In the genomic region with DNA sequence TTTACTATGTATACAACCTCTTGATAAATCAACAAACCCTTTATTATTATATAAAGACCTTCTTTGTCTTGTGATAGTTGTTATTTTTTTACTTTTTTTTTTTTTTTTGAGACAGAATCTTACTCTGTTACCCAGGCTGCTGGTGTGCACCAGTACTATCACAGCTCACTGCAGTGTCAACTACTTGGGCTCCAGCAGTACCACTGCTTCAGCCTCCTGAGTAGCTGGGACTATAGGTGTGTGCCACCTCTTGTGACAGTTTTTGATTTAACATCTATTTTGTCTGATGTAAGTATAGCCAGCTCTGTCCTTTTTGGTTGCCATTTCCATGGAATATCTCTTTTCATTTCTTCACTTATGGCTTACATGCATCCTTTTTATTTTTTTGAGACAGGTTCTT, we compare ENCODE assay signal across 23 cellular contexts.
"Had no signal": no experiment of that assay in that cellular context is flagged by ENCODE, and none has a peak within 500 bp of the region (broad histone marks: within the 10 kb centered on the region; RNA-seq: fewer than 3 reads in every experiment).

No MANE protein-coding gene starts in this region.

- H3K4me3 Mint-ChIP-seq: endodermal cell; stimulated activated naive B cell treated with anti-CD40 and anti-IgM and Interleukin-4, amounts not matched to agents 10 μg/mL and 1 μg/mL and 100 μg/mL, for 72 hours had no signal

- H3K27ac Mint-ChIP-seq: endodermal cell had no signal

- H3K4me1 Mint-ChIP-seq: endodermal cell had no signal

- H3K27ac ChIP-seq: colonic mucosa, hepatocyte, neutrophil, sigmoid colon, skin epidermis, stomach, thoracic aorta, transverse colon had no signal

- ATAC-seq: left colon; left ventricle myocardium superior; stimulated activated naive B cell treated with anti-CD40 and anti-IgM and Interleukin-4, amounts not matched to agents 10 μg/mL and 1 μg/mL and 100 μg/mL, for 72 hours had no signal

- H3K4me1 ChIP-seq: colonic mucosa had no signal

- H3K36me3 ChIP-seq: colonic mucosa, neutrophil, thoracic aorta had no signal

- DNase-seq: colonic mucosa; dermis blood vessel endothelial cell; endodermal cell; erythroblast; foreskin melanocyte; head of caudate nucleus; left colon; left ventricle myocardium superior; mesendoderm; naive B cell; posterior cingulate gyrus; sigmoid colon; stimulated activated CD4-positive, alpha-beta T cell treated with anti-CD3 and anti-CD28 coated beads, Interleukin-2, amount 100 ng/mL, for 24 hours; stimulated activated CD4-positive, alpha-beta T cell treated with anti-CD3 and anti-CD28 coated beads, Interleukin-4, amount 100 ng/mL, for 4 hours; stimulated activated naive B cell treated with anti-CD40 and anti-IgM and Interleukin-4, amounts not matched to agents 10 μg/mL and 1 μg/mL and 100 μg/mL, for 72 hours; stomach; substantia nigra; transverse colon had no signal

- H3K27me3 ChIP-seq: colonic mucosa, hepatocyte, neutrophil, sigmoid colon, stomach, transverse colon had no signal

- H3K4me3 ChIP-seq: colonic mucosa, hepatocyte, lung, sigmoid colon, skin epidermis, stomach, thoracic aorta, transverse colon had no signal

- H3K9me3 ChIP-seq: colonic mucosa, neutrophil had no signal

- H3K27me3 Mint-ChIP-seq: naive B cell; stimulated activated naive B cell treated with anti-CD40 and anti-IgM and Interleukin-4, amounts not matched to agents 10 μg/mL and 1 μg/mL and 100 μg/mL, for 72 hours had no signal
